In genomic region chr4:148109216-148109615, GRCh38 we compare ENCODE assay signal across 26 cellular contexts.
"Had no signal": no experiment of that assay in that cellular context is flagged by ENCODE, and none has a peak within 500 bp of the region (broad histone marks: within the 10 kb centered on the region; RNA-seq: fewer than 3 reads in every experiment).

No MANE protein-coding gene starts in this region.

- H3K79me2 ChIP-seq: parathyroid adenoma had no signal

- DNase-seq: naive thymus-derived CD8-positive, alpha-beta T cell; occipital lobe; ovary; posterior cingulate gyrus; psoas muscle; small intestine; stimulated activated CD4-positive, alpha-beta T cell treated with anti-CD3 and anti-CD28 coated beads, Interleukin-15, amount 100 ng/mL, for 24 hours; stimulated activated CD4-positive, alpha-beta T cell treated with anti-CD3 and anti-CD28 coated beads, Interleukin-2, amount 100 ng/mL, for 24 hours; stimulated activated CD4-positive, alpha-beta T cell treated with anti-CD3 and anti-CD28 coated beads, Interleukin-2, amount 100 ng/mL, for 48 hours; stimulated activated CD4-positive, alpha-beta T cell treated with anti-CD3 and anti-CD28 coated beads, Interleukin-4, amount 100 ng/mL, for 24 hours; stimulated activated naive B cell treated with anti-CD40 and anti-IgM and Interleukin-4, amounts not matched to agents 10 μg/mL and 1 μg/mL and 100 μg/mL, for 72 hours; stimulated activated naive CD4-positive, alpha-beta T cell treated with Interleukin-2 at 50 U/mL for 16 hours; stomach; thyroid gland; trophoblast cell; upper lobe of left lung had no signal

- FAIRE-seq: small intestine, urothelium cell line had no signal

- H3K4me3 ChIP-seq: neural progenitor cell, ovary, psoas muscle, stomach, thoracic aorta, thyroid gland, tibial nerve, upper lobe of left lung, vagina had no signal

- ATAC-seq: naive thymus-derived CD8-positive, alpha-beta T cell; natural killer cell treated with Interleukin-12 subunit alpha and Interleukin-12 subunit beta and Interleukin-15 and Interleukin-18, amount 100 ng/mL, for 72 hours; psoas muscle; right cardiac atrium; sciatic nerve; stimulated activated effector memory CD8-positive, alpha-beta T cell treated with anti-CD3 and anti-CD28 coated beads, Interleukin-12 subunit alpha, Interleukin-12 subunit beta, amount 100 ng/mL, for 72 hours; stimulated activated naive B cell treated with anti-CD40 and anti-IgM and Interleukin-4, amounts not matched to agents 10 μg/mL and 1 μg/mL and 100 μg/mL, for 72 hours had no signal

- H3K36me3 ChIP-seq: neural progenitor cell, ovary had no signal

- H3K4me1 ChIP-seq: neural progenitor cell, parathyroid adenoma, psoas muscle, stomach, thyroid gland, upper lobe of left lung, vagina had no signal

- H3K9me3 ChIP-seq: ovary, thoracic aorta, thyroid gland, upper lobe of left lung, vagina had no signal

- H3K4me2 ChIP-seq: neural progenitor cell had no signal

- H3K27ac ChIP-seq: neural progenitor cell, ovary, parathyroid adenoma, psoas muscle, stomach, thoracic aorta, thyroid gland, tibial nerve, upper lobe of left lung, vagina had no signal

- H2AFZ ChIP-seq: neural progenitor cell, parathyroid adenoma had no signal

- H3K9ac ChIP-seq: neural progenitor cell, parathyroid adenoma had no signal

- H3K27me3 ChIP-seq: neural progenitor cell, ovary, stomach, thyroid gland, tibial nerve, upper lobe of left lung, vagina had no signal
